Comparison of ENCODE assay signal across 1 cellular context in genomic region chr3:41138601-41139000, GRCh38.
TF ChIP-seq lines count a peak whose summit lies in the region.

No MANE protein-coding gene starts in this region.

TF ChIP-seq in K562, 482 proteins besides CTCF, POLR2A, EP300 and RAD21 (continued from another document):
- no peak for TF ChIP-seq PHF21A (IDR thresholded peaks at IDR 0.05; ENCODE audit: borderline replicate concordance, low read depth)
- no peak for TF ChIP-seq ARID1B (IDR thresholded peaks at IDR 0.05)
- no peak for TF ChIP-seq SRSF7 (optimal IDR thresholded peaks at IDR 0.05; ENCODE audit: low read depth, low read length)
- TF ChIP-seq, protein P1, sequence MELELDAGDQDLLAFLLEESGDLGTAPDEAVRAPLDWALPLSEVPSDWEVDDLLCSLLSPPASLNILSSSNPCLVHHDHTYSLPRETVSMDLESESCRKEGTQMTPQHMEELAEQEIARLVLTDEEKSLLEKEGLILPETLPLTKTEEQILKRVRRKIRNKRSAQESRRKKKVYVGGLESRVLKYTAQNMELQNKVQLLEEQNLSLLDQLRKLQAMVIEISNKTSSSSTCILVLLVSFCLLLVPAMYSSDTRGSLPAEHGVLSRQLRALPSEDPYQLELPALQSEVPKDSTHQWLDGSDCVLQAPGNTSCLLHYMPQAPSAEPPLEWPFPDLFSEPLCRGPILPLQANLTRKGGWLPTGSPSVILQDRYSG (tag; conservative IDR thresholded peaks at IDR 0.05; ENCODE audit: low read depth), result no peak
TF ChIP-seq in K562: peak in this region for 0.
